12 cellular contexts compared by ENCODE assay signal in the genomic region with DNA sequence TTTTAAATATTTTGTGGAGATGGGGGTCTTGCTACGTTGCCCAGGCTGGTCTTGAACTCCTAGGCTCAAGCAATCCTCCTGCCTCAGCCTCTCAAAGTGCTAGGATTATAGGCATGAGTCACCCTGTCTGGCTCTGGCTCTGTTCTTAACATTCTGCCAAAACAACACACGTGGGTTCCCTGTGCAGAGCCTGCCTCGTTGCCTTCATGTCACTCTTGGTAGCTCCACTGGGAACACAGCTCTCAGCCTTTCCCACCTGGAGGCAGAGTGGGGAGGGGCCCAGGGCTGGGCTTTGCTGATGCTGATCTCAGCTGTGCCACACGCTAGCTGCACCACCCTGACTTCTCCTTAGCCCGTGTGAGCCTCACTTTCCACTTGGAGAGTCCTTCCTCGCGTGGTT. TPM values are rescaled to one million over a fixed set of nuclear protein-coding genes. Genes with fewer than 3 reads are reported as not detected.
DNase-seq lines count a peak whose midpoint lies in the region; ATAC-seq lines count a peak whose summit lies in the region.
"Had no signal": no experiment of that assay in that cellular context is flagged by ENCODE, and none has a peak within 500 bp of the region (broad histone marks: within the 10 kb centered on the region; RNA-seq: fewer than 3 reads in every experiment).

No MANE protein-coding gene starts in this region.

- no peak overlapping the region for H2BK120ac ChIP-seq in neuronal stem cell (ENCODE audit: low read depth, low read length)

- no peak overlapping the region for H3K4me3 Mint-ChIP-seq in activated naive CD4-positive, alpha-beta T cell treated with anti-CD3 and anti-CD28 coated beads, Interleukin-2, amount 10 ng/mL, durations not matched to agents 7 days and 5 days
- H3K4me3 Mint-ChIP-seq: activated naive CD8-positive, alpha-beta T cell treated with anti-CD3 and anti-CD28 coated beads for 36 hours; B cell had no signal

- no peaks in the 10 kb centered on the region for H3K36me3 Mint-ChIP-seq in activated naive CD4-positive, alpha-beta T cell treated with anti-CD3 and anti-CD28 coated beads, Interleukin-2, amount 10 ng/mL, durations not matched to agents 7 days and 5 days
- H3K36me3 Mint-ChIP-seq: activated naive CD8-positive, alpha-beta T cell treated with anti-CD3 and anti-CD28 coated beads for 36 hours had no signal

- H2BK5ac ChIP-seq in neuronal stem cell (ENCODE audit: low read length), result no peak overlapping the region

- no peaks in the 10 kb centered on the region for H3K9me3 ChIP-seq in neuronal stem cell (replicated peaks in 1 of 2; ENCODE audit: control insufficient read depth in 2 of 2, insufficient read depth in 1 of 2, low read depth in 1 of 2, low read length in 2 of 2)

- peak overlapping the region; percentile 3 for H2AK5ac ChIP-seq in neuronal stem cell (ENCODE audit: low read depth, low read length)

- peaks cover 75% of the 10 kb centered on the region for H3K27me3 Mint-ChIP-seq in activated naive CD4-positive, alpha-beta T cell treated with anti-CD3 and anti-CD28 coated beads, Interleukin-2, amount 10 ng/mL, durations not matched to agents 7 days and 5 days

- H3K36me3 ChIP-seq in ACC112 (ENCODE audit: insufficient read depth, low read length) (no peaks in the 10 kb centered on the region), neuronal stem cell (replicated peaks in 1 of 2; ENCODE audit: control insufficient read depth in 2 of 2, insufficient read depth in 2 of 2, low read length in 2 of 2) (no peaks in the 10 kb centered on the region)

- H3K4me2 ChIP-seq in neuronal stem cell (ENCODE audit: insufficient read depth, low read length, poor library complexity, severe bottlenecking), result no peak overlapping the region

- H4K8ac ChIP-seq in neuronal stem cell (ENCODE audit: low read depth, low read length), result no peak overlapping the region

- H3K9me3 Mint-ChIP-seq in activated naive CD4-positive, alpha-beta T cell treated with anti-CD3 and anti-CD28 coated beads, Interleukin-2, amount 10 ng/mL, durations not matched to agents 7 days and 5 days, result no peaks in the 10 kb centered on the region
- H3K9me3 Mint-ChIP-seq: activated naive CD8-positive, alpha-beta T cell treated with anti-CD3 and anti-CD28 coated beads for 36 hours had no signal

- H3K18ac ChIP-seq in neuronal stem cell (ENCODE audit: low read length), result peak overlapping the region; percentile 20

- no peak overlapping the region for H3K23ac ChIP-seq in neuronal stem cell (ENCODE audit: low read depth, low read length, poor library complexity)

- H3K79me1 ChIP-seq in neuronal stem cell (ENCODE audit: low read depth, low read length), result no peaks in the 10 kb centered on the region

- CTCF ChIA-PET in activated naive CD4-positive, alpha-beta T cell treated with anti-CD3 and anti-CD28 coated beads, Interleukin-2, amount 10 ng/mL, durations not matched to agents 7 days and 5 days (lab: Charles Lee), result interaction anchor here (0.9 kb wide), 1 partner anchor 773 kb away, joined by 3 read pairs; no protein-coding TSS in a partner anchor

- H3K27me3 ChIP-seq in ACC112 (ENCODE audit: insufficient read depth, low read length), result no peaks in the 10 kb centered on the region
- H3K27me3 ChIP-seq in neuronal stem cell (ENCODE audit: control insufficient read depth in 3 of 3, insufficient read depth in 3 of 3, low read depth in 1 of 3, low read length in 3 of 3), result peaks cover 0 to 81% (median 22%) of the 10 kb centered on the region in 3 experiments

- no CpG with 5 or more reads among the region's 7 CpGs for WGBS in neuronal stem cell (ENCODE audit: extremely low coverage in 2 of 2, insufficient read length in 2 of 2, insufficient replicate concordance in 1 of 2), 2 donors

- H3K14ac ChIP-seq in neuronal stem cell (ENCODE audit: low read length), result no peak overlapping the region

- no peak overlapping the region for H2BK12ac ChIP-seq in neuronal stem cell (ENCODE audit: low read length)

- ATAC-seq in GM21381 (IDR thresholded peaks at IDR 0.05; ENCODE audit: unreplicated experiment), result no peak

- H3K27ac ChIP-seq in ACC112 (ENCODE audit: low read depth, low read length), result peak overlapping the region; percentile 99
- no peak overlapping the region for H3K27ac ChIP-seq in caudate nucleus (ENCODE audit: low read depth, low read length)
- H3K27ac ChIP-seq in neuronal stem cell (replicated peaks; ENCODE audit: low read length), result no peak overlapping the region

- H2BK15ac ChIP-seq in neuronal stem cell (ENCODE audit: low read length), result no peak overlapping the region

- no peak overlapping the region for H2AFZ ChIP-seq in ACC112 (ENCODE audit: low read length, unreplicated experiment)
- no peak overlapping the region for H2AFZ ChIP-seq in neuronal stem cell (ENCODE audit: low read length)
- H2AFZ ChIP-seq: PC-9 had no signal

- H3K4ac ChIP-seq in neuronal stem cell (ENCODE audit: low read length), result no peak overlapping the region

- H3K4me3 ChIP-seq in ACC112 (ENCODE audit: low read depth, low read length) (no peak overlapping the region), neuronal stem cell (ENCODE audit: low read length in 2 of 2) (peak overlapping the region in 1 of 2 donors; percentile 38)
- H3K4me3 ChIP-seq: PC-9 had no signal

- no peak overlapping the region for H3K27ac Mint-ChIP-seq in activated naive CD4-positive, alpha-beta T cell treated with anti-CD3 and anti-CD28 coated beads, Interleukin-2, amount 10 ng/mL, durations not matched to agents 7 days and 5 days
- H3K27ac Mint-ChIP-seq: activated naive CD8-positive, alpha-beta T cell treated with anti-CD3 and anti-CD28 coated beads for 36 hours; B cell had no signal

- peaks cover 14% of the 10 kb centered on the region for H3K4me1 Mint-ChIP-seq in activated naive CD4-positive, alpha-beta T cell treated with anti-CD3 and anti-CD28 coated beads, Interleukin-2, amount 10 ng/mL, durations not matched to agents 7 days and 5 days
- H3K4me1 Mint-ChIP-seq: B cell had no signal

- peaks cover 11% of the 10 kb centered on the region for H3K79me2 ChIP-seq in ACC112 (ENCODE audit: control insufficient read depth, insufficient read depth, low read length, unreplicated experiment)

- DNase-seq in LHCN-M2 (ENCODE audit: low read depth) (peak; percentile 58), caudate nucleus (lab: John Stamatoyannopoulos, UW) (peak in 31 of 61 donors; percentile 1 to 78 (median 31)), neuronal stem cell (ENCODE audit: low spot score) (no peak), HuH-7 (ENCODE audit: low spot score) (no peak), NCI-H187 treated with DMSO at 0.1 percent for 48 hours (lab: John Stamatoyannopoulos, UW) (no peak)
- DNase-seq in activated naive CD4-positive, alpha-beta T cell treated with anti-CD3 and anti-CD28 coated beads, Interleukin-2, amount 10 ng/mL, durations not matched to agents 7 days and 5 days, result no peak
- DNase-seq: activated naive CD8-positive, alpha-beta T cell treated with anti-CD3 and anti-CD28 coated beads for 36 hours; NCI-H2029 treated with DMSO at 0.1 percent for 48 hours; PC-9 had no signal

- H3K4me1 ChIP-seq in ACC112 (ENCODE audit: control insufficient read depth, insufficient read depth, low read length, unreplicated experiment) (peaks cover 58% of the 10 kb centered on the region), neuronal stem cell (ENCODE audit: control insufficient read depth in 2 of 2, insufficient read depth in 1 of 2, low read depth in 1 of 2, low read length in 2 of 2) (peaks cover 4 to 23% of the 10 kb centered on the region in 2 donors)

- H4K91ac ChIP-seq in neuronal stem cell (ENCODE audit: low read depth, low read length, poor library complexity), result no peak overlapping the region

- no peak overlapping the region for H3K9ac ChIP-seq in neuronal stem cell (ENCODE audit: low read depth, low read length, poor library complexity)

RNA-seq across cellular contexts. Expression of a gene that starts 19.3 kb away (rescaled TPM):
- 2.6 and 3.0 TPM in 2 replicates for total RNA-seq in LHCN-M2 (2014; rRNA removed)
- polyA plus RNA-seq in LHCN-M2 (2012), result 4.6 TPM
- 0.14 TPM for polyA plus RNA-seq in neuronal stem cell (2013, experiment 1 of 2)
- 0.12 TPM for polyA plus RNA-seq in neuronal stem cell (2013, experiment 2 of 2)
- total RNA-seq: activated naive CD8-positive, alpha-beta T cell treated with anti-CD3 and anti-CD28 coated beads for 36 hours had no signal

Comparison
In these comparisons a context has a peak if more than half of its experiments do, and no peak if none do; other contexts are left out.
1. DNase-seq: peak in LHCN-M2 (single experiment) and caudate nucleus (31 of 61); none in neuronal stem cell (single experiment), HuH-7 (single experiment), NCI-H187 treated with DMSO at 0.1 percent for 48 hours (single experiment) and activated naive CD4-positive, alpha-beta T cell treated with anti-CD3 and anti-CD28 coated beads, Interleukin-2, amount 10 ng/mL, durations not matched to agents 7 days and 5 days (single experiment).